27 cellular contexts compared by ENCODE assay signal in genomic region chr15:55915221-55915620, GRCh38.
DNase-seq lines count a peak whose midpoint lies in the region; FAIRE-seq and TF ChIP-seq lines count a peak whose summit lies in the region.
"Had no signal": no experiment of that assay in that cellular context is flagged by ENCODE, and none has a peak within 500 bp of the region (broad histone marks: within the 10 kb centered on the region; RNA-seq: fewer than 3 reads in every experiment).

No MANE protein-coding gene starts in this region.

- H3K4me2 ChIP-seq in mesendoderm (ENCODE audit: low read length): no peak overlapping the region

- no peak overlapping the region for H2BK15ac ChIP-seq in mesendoderm (replicated peaks; ENCODE audit: low read depth)

- no peak overlapping the region for H3K18ac ChIP-seq in mesendoderm (ENCODE audit: low read length)

- peaks cover 65% of the 10 kb centered on the region for H3K4me1 Mint-ChIP-seq in HFFc6 (ENCODE audit: low read depth)
- H3K4me1 Mint-ChIP-seq: CD8-positive, alpha-beta memory T cell had no signal

- H3K4ac ChIP-seq in mesendoderm (ENCODE audit: low read depth, low read length): no peak overlapping the region

- no peak overlapping the region for H3K23ac ChIP-seq in mesendoderm (ENCODE audit: low read length)

- no peak overlapping the region for H3K9ac ChIP-seq in mesendoderm (ENCODE audit: low read length)

- H4K5ac ChIP-seq in mesendoderm (ENCODE audit: low read length): no peak overlapping the region

- H3K36me3 ChIP-seq in mesendoderm (ENCODE audit: control insufficient read depth, insufficient read depth, low read length): no peaks in the 10 kb centered on the region
- H3K36me3 ChIP-seq: cardiac muscle cell, esophagus squamous epithelium, prostate gland, tibial nerve, WERI-Rb-1 had no signal

- no peaks in the 10 kb centered on the region for H3K9me3 Mint-ChIP-seq in HFFc6
- H3K9me3 Mint-ChIP-seq: activated CD4-positive, alpha-beta memory T cell treated with anti-CD3 and anti-CD28 coated beads for 36 hours; activated naive CD4-positive, alpha-beta T cell treated with anti-CD3 and anti-CD28 coated beads, Interleukin-2, amount 50 U/mL, for 72 hours; activated T-cell treated with anti-CD3 and anti-CD28 coated beads, Interleukin-2, amount 50 U/mL, for 4 hours; CD8-positive, alpha-beta memory T cell; natural killer cell treated with Interleukin-12 subunit alpha and Interleukin-12 subunit beta and Interleukin-15 and Interleukin-18, amount 100 ng/mL, for 72 hours had no signal

- H3K4me3 ChIP-seq in fibroblast of the aortic adventitia (ENCODE audit: low read depth, low read length) (peak overlapping the region; percentile 53), mesendoderm (ENCODE audit: low read length) (no peak overlapping the region)
- H3K4me3 ChIP-seq: cardiac muscle cell, esophagus squamous epithelium, prostate gland, tibial nerve had no signal

- no peak for TF ChIP-seq CTCF in HFFc6 (IDR thresholded peaks at IDR 0.05)
- no peak for TF ChIP-seq CTCF in fibroblast of the aortic adventitia (IDR thresholded peaks at IDR 0.05; ENCODE audit: insufficient read depth, low read length)

- no CpG with 5 or more reads among the region's 1 CpG for WGBS in mesendoderm (ENCODE audit: extremely low coverage, insufficient coverage, low lambda C conversion rate)

- no peaks in the 10 kb centered on the region for H3K27me3 Mint-ChIP-seq in HFFc6 (ENCODE audit: insufficient read depth)
- H3K27me3 Mint-ChIP-seq: activated CD4-positive, alpha-beta memory T cell treated with anti-CD3 and anti-CD28 coated beads for 36 hours; CD8-positive, alpha-beta memory T cell; natural killer cell treated with Interleukin-12 subunit alpha and Interleukin-12 subunit beta and Interleukin-15 and Interleukin-18, amount 100 ng/mL, for 72 hours; T-helper 17 cell had no signal

- peak; percentile 21 for FAIRE-seq in A204.1 (lab: Jason Lieb, UNC)
- FAIRE-seq: H1 had no signal

- no peaks in the 10 kb centered on the region for H3K79me2 ChIP-seq in mesendoderm (ENCODE audit: control insufficient read depth, insufficient read depth, low read length)

- no peak overlapping the region for H3K27ac ChIP-seq in mesendoderm (ENCODE audit: low read depth, low read length)
- H3K27ac ChIP-seq: cardiac muscle cell, esophagus squamous epithelium, prostate gland, tibial nerve, WERI-Rb-1 had no signal

- no peak overlapping the region for H2BK5ac ChIP-seq in mesendoderm (ENCODE audit: low read length)

- peak overlapping the region; percentile 59 for H3K27ac Mint-ChIP-seq in HFFc6
- H3K27ac Mint-ChIP-seq: activated CD4-positive, alpha-beta memory T cell treated with anti-CD3 and anti-CD28 coated beads for 36 hours; activated naive CD4-positive, alpha-beta T cell treated with anti-CD3 and anti-CD28 coated beads, Interleukin-2, amount 50 U/mL, for 72 hours; CD8-positive, alpha-beta memory T cell; natural killer cell treated with Interleukin-12 subunit alpha and Interleukin-12 subunit beta and Interleukin-15 and Interleukin-18, amount 100 ng/mL, for 72 hours; T-helper 17 cell had no signal

- H3K36me3 Mint-ChIP-seq in HFFc6 (ENCODE audit: low read depth): peaks cover 23% of the 10 kb centered on the region
- H3K36me3 Mint-ChIP-seq: activated CD4-positive, alpha-beta memory T cell treated with anti-CD3 and anti-CD28 coated beads for 36 hours; activated naive CD4-positive, alpha-beta T cell treated with anti-CD3 and anti-CD28 coated beads, Interleukin-2, amount 50 U/mL, for 72 hours; natural killer cell treated with Interleukin-12 subunit alpha and Interleukin-12 subunit beta and Interleukin-15 and Interleukin-18, amount 100 ng/mL, for 72 hours had no signal

- H3K4me3 Mint-ChIP-seq in HFFc6: peak overlapping the region; percentile 87
- H3K4me3 Mint-ChIP-seq: activated CD4-positive, alpha-beta memory T cell treated with anti-CD3 and anti-CD28 coated beads for 36 hours; activated T-cell treated with anti-CD3 and anti-CD28 coated beads, Interleukin-2, amount 50 U/mL, for 4 hours; CD8-positive, alpha-beta memory T cell; natural killer cell treated with Interleukin-12 subunit alpha and Interleukin-12 subunit beta and Interleukin-15 and Interleukin-18, amount 100 ng/mL, for 72 hours; T-helper 17 cell had no signal

- H3K4me1 ChIP-seq in mesendoderm (ENCODE audit: control insufficient read depth, low read depth, low read length): no peaks in the 10 kb centered on the region
- H3K4me1 ChIP-seq: prostate gland had no signal

- H4K8ac ChIP-seq in mesendoderm (ENCODE audit: low read depth, low read length): no peak overlapping the region

- H2BK120ac ChIP-seq in mesendoderm (ENCODE audit: low read depth, low read length): no peak overlapping the region

- no peak overlapping the region for H2AK5ac ChIP-seq in mesendoderm (ENCODE audit: low read length)

- no peak overlapping the region for H3K56ac ChIP-seq in mesendoderm (ENCODE audit: low read length)

- no peak for DNase-seq in HFFc6
- DNase-seq in amniotic epithelial cell (ENCODE audit: low read depth): peak; percentile 53
- DNase-seq in fibroblast of the aortic adventitia (ENCODE audit: low read depth): peak; percentile 22
- no peak for DNase-seq in mesendoderm
- DNase-seq in globus pallidus (ENCODE audit: low spot score): no peak
- DNase-seq in activated T-cell treated with anti-CD3 and anti-CD28 coated beads, Interleukin-2, amount 50 U/mL, for 48 hours: no peak
- no peak for DNase-seq in GM19238 (ENCODE audit: insufficient read length, low spot score)
- DNase-seq: ACHN; activated CD4-positive, alpha-beta memory T cell treated with anti-CD3 and anti-CD28 coated beads for 36 hours; activated T-cell treated with anti-CD3 and anti-CD28 coated beads, Interleukin-2, amount 50 U/mL, for 4 hours; CD8-positive, alpha-beta memory T cell; DMS79 treated with DMSO at 0.1 percent for 48 hours; esophagus squamous epithelium; hypothalamus; NCI-H1436; NK-92 treated with Interleukin-12 subunit alpha and Interleukin-12 subunit beta, amount 100 ng/mL, for 24 hours; stimulated activated CD4-positive, alpha-beta T cell treated with anti-CD3 and anti-CD28 coated beads, Interleukin-15, amount 100 ng/mL, for 24 hours; stimulated activated naive CD4-positive, alpha-beta T cell; T-helper 17 cell; WERI-Rb-1 had no signal

- H3K27me3 ChIP-seq in mesendoderm (ENCODE audit: insufficient read depth, low read length, poor library complexity): no peaks in the 10 kb centered on the region
- H3K27me3 ChIP-seq: cardiac muscle cell, esophagus squamous epithelium, tibial nerve had no signal

- H3K79me1 ChIP-seq in mesendoderm (ENCODE audit: low read length): no peaks in the 10 kb centered on the region

Comparison
In these comparisons a context has a peak if more than half of its experiments do, and no peak if none do; other contexts are left out.
1. DNase-seq: peak in amniotic epithelial cell (single experiment) and fibroblast of the aortic adventitia (single experiment); none in HFFc6 (single experiment), mesendoderm (single experiment), globus pallidus (single experiment), activated T-cell treated with anti-CD3 and anti-CD28 coated beads, Interleukin-2, amount 50 U/mL, for 48 hours (0 of 2) and GM19238 (single experiment).